Comparison of ENCODE assay signal across 14 cellular contexts in genomic region chr4:158588777-158589176, GRCh38.
DNase-seq lines count a peak whose midpoint lies in the region; ATAC-seq and TF ChIP-seq lines count a peak whose summit lies in the region.
"Had no signal": no experiment of that assay in that cellular context is flagged by ENCODE, and none has a peak within 500 bp of the region (broad histone marks: within the 10 kb centered on the region; RNA-seq: fewer than 3 reads in every experiment).

No MANE protein-coding gene starts in this region.

- no peaks in the 10 kb centered on the region for H3K4me1 ChIP-seq in GM23338 (ENCODE audit: insufficient read depth)

- no peak for DNase-seq in GM23338 (ENCODE audit: low spot score)
- peak; percentile 58 for DNase-seq in NCI-H345 (lab: John Stamatoyannopoulos, UW)
- DNase-seq in choroid plexus epithelial cell (ENCODE audit: low read depth): peak; percentile 35
- DNase-seq in iris pigment epithelial cell (ENCODE audit: low read depth): peak; percentile 33
- no peak for DNase-seq in GOT3 (lab: John Stamatoyannopoulos, UW)
- no peak for DNase-seq in HT-29 (ENCODE audit: low spot score)
- no peak for DNase-seq in NCI-H1930 (lab: John Stamatoyannopoulos, UW)
- no peak for DNase-seq in amniotic stem cell (lab: John Stamatoyannopoulos, UW)
- DNase-seq: CD4-positive, alpha-beta memory T cell; DMS79 had no signal

- H3F3A ChIP-seq in GM23338 (replicated peaks; ENCODE audit: low read depth): no peaks in the 10 kb centered on the region

- H3K4me3 ChIP-seq in GM23338 (no peak overlapping the region), choroid plexus epithelial cell (ENCODE audit: low read depth, low read length) (no peak overlapping the region)
- H3K4me3 ChIP-seq: GM12878 had no signal

- no peaks in the 10 kb centered on the region for H3K79me2 ChIP-seq in GM23338 (replicated peaks; ENCODE audit: insufficient read depth)

- ATAC-seq in GM23338: no peak
- ATAC-seq: GM12878 had no signal

- no peaks in the 10 kb centered on the region for H3K36me3 ChIP-seq in GM23338 (ENCODE audit: insufficient read depth)

- no peaks in the 10 kb centered on the region for H3K36me3 Mint-ChIP-seq in GM23338 (ENCODE audit: low read depth)
- H3K36me3 Mint-ChIP-seq: CD4-positive, alpha-beta memory T cell; IgD-negative memory B cell had no signal

- H3K9me2 ChIP-seq in GM23338 (ENCODE audit: insufficient read depth): no peaks in the 10 kb centered on the region

- H3K27ac ChIP-seq in GM23338 (ENCODE audit: low read depth): no peak overlapping the region
- H3K27ac ChIP-seq: C4-2B had no signal

- H3K27ac Mint-ChIP-seq in GM23338: no peak overlapping the region
- H3K27ac Mint-ChIP-seq: B cell; CD4-positive, alpha-beta memory T cell; IgD-negative memory B cell had no signal

- H3K27me3 ChIP-seq in GM23338 (ENCODE audit: insufficient read depth): no peaks in the 10 kb centered on the region

- no peaks in the 10 kb centered on the region for H3K4me1 Mint-ChIP-seq in GM23338
- H3K4me1 Mint-ChIP-seq: B cell; CD4-positive, alpha-beta memory T cell; IgD-negative memory B cell had no signal

- no peak overlapping the region for H3K4me3 Mint-ChIP-seq in GM23338
- H3K4me3 Mint-ChIP-seq: B cell; CD4-positive, alpha-beta memory T cell; IgD-negative memory B cell had no signal

- no peak for TF ChIP-seq CTCF in GM23338 (conservative IDR thresholded peaks at IDR 0.05; ENCODE audit: low read depth in 2 of 2)
- TF ChIP-seq CTCF in choroid plexus epithelial cell (conservative IDR thresholded peaks at IDR 0.05; ENCODE audit: low read depth, low read length): no peak

- H2AFZ ChIP-seq in GM23338: peak overlapping the region; percentile 32

- H3K4me2 ChIP-seq in GM23338: no peak overlapping the region

- no peaks in the 10 kb centered on the region for H3K27me3 Mint-ChIP-seq in GM23338 (ENCODE audit: insufficient read depth, low read depth, poor library complexity)

- H4K20me1 ChIP-seq in GM23338 (replicated peaks; ENCODE audit: insufficient read depth): no peaks in the 10 kb centered on the region

- no peaks in the 10 kb centered on the region for H3K9me3 Mint-ChIP-seq in GM23338
- H3K9me3 Mint-ChIP-seq: CD4-positive, alpha-beta memory T cell; IgD-negative memory B cell had no signal

TF ChIP-seq in GM23338, 12 proteins besides CTCF, POLR2A, EP300 and RAD21:
- no peak for TF ChIP-seq ZNF331 (CRISPR knock-in tag; IDR thresholded peaks at IDR 0.05; ENCODE audit: low read depth)
- TF ChIP-seq ZNF462 (CRISPR knock-in tag; IDR thresholded peaks at IDR 0.05): no peak
- no peak for TF ChIP-seq ZNF114 (CRISPR knock-in tag; IDR thresholded peaks at IDR 0.05)
- TF ChIP-seq POLR2AphosphoS5 (IDR thresholded peaks at IDR 0.05; ENCODE audit: low read depth): no peak
- TF ChIP-seq JUNB (IDR thresholded peaks at IDR 0.05; ENCODE audit: unreplicated experiment): no peak
- TF ChIP-seq EZH2phosphoT487 (IDR thresholded peaks at IDR 0.05; ENCODE audit: unreplicated experiment): no peak
- TF ChIP-seq NANOG (IDR thresholded peaks at IDR 0.05; ENCODE audit: borderline replicate concordance): no peak
- TF ChIP-seq STAT1 (IDR thresholded peaks at IDR 0.05; ENCODE audit: unreplicated experiment): no peak
- no peak for TF ChIP-seq CREB1 (CRISPR knock-in tag; IDR thresholded peaks at IDR 0.05; ENCODE audit: low read depth)
- no peak for TF ChIP-seq REST (IDR thresholded peaks at IDR 0.05; ENCODE audit: unreplicated experiment)
- TF ChIP-seq EZH2 (IDR thresholded peaks at IDR 0.05; ENCODE audit: low read depth, unreplicated experiment): no peak

Comparison
In these comparisons a context has a peak if more than half of its experiments do, and no peak if none do; other contexts are left out.
1. DNase-seq: peak in NCI-H345 (single experiment), choroid plexus epithelial cell (single experiment) and iris pigment epithelial cell (single experiment); none in GM23338 (single experiment), GOT3 (single experiment), HT-29 (single experiment), NCI-H1930 (0 of 2) and amniotic stem cell (single experiment).